In genomic region chr14:39621678-39622077, GRCh38 we compare ENCODE assay signal across 5 cellular contexts.
"Had no signal": no experiment of that assay in that cellular context is flagged by ENCODE, and none has a peak within 500 bp of the region (broad histone marks: within the 10 kb centered on the region; RNA-seq: fewer than 3 reads in every experiment).

No MANE protein-coding gene starts in this region.

- H3K4me1 Mint-ChIP-seq: IgD-negative memory B cell had no signal

- H3K4me3 ChIP-seq: K562 had no signal

- H3K36me3 Mint-ChIP-seq: IgD-negative memory B cell had no signal

- H3K27me3 Mint-ChIP-seq: IgD-negative memory B cell had no signal

- H3K27ac Mint-ChIP-seq: IgD-negative memory B cell had no signal

- DNase-seq: IMR-90, KBM-7 had no signal

- H3K4me3 Mint-ChIP-seq: IgD-negative memory B cell had no signal

- H3K27ac ChIP-seq: HL-60 had no signal
